ENCODE assay signal across 1 cellular context in the genomic region with DNA sequence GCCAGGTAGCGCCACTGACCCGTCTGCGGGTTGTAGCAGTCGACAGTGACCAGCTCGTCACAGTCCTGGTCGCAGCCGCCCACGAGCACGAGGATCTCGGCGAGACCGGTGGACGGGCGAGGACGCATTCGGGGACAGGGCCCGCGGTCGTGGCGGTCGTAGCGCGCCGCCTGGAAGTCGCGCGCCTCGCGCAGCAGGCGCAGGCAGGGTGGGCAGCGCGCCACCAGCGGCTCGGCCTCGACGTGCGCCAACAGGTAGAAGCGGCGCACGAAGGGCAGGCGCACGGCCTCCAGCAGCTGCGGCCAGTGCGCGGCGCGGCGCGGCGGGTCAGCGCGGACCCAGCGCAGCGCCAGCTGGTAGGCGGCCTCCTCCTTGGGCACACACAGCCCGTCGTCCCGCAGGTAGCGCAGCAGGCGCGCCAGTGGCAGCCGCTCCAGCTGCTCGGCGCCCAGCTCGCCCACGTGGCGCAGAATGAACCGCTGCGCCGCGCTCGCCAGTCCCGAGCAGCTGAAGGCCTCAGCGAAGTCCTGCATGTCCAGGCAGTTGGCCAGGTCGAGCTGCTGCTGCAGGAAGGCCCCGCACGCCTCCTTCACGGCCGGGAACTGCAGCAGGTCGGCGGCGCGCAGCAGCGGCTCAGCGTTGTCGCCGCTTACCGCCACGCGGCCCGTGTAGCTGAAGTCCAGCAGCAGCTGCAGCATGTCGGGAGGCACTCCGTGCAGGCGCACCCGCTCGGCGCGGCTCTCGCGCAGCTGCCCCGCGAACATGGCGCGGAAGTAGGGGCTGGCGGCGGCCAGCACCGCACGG.
TF ChIP-seq lines count a peak whose summit lies in the region.

No MANE protein-coding gene starts in this region.

TF ChIP-seq in GM12878, 131 proteins besides CTCF, POLR2A, EP300 and RAD21:
- 0 out of 2 replicates have a peak, but pooled peaks have one; percentile 13 for TF ChIP-seq PKNOX1 (IDR thresholded peaks at IDR 0.05)
- TF ChIP-seq TCF12 (IDR thresholded peaks at IDR 0.05; ENCODE audit: low read depth, low read length): 0 out of 2 replicates have a peak, but pooled peaks have one; percentile 36
- no peak for TF ChIP-seq E2F4 (IDR thresholded peaks at IDR 0.05; ENCODE audit: low read depth, low read length)
- no peak for TF ChIP-seq CBFB (IDR thresholded peaks at IDR 0.05; ENCODE audit: low read depth)
- no peak for TF ChIP-seq MYB (IDR thresholded peaks at IDR 0.05; ENCODE audit: borderline replicate concordance, low read depth, low read length)
- peak; percentile 41; the same call in 1 of the 2 replicates for TF ChIP-seq SIN3A (IDR thresholded peaks at IDR 0.05; ENCODE audit: low read depth, low read length)
- TF ChIP-seq SMARCA5 (IDR thresholded peaks at IDR 0.05): peak; percentile 49; the same call in 1 of the 2 replicates
- TF ChIP-seq SREBF2 (IDR thresholded peaks at IDR 0.05; ENCODE audit: low read length): no peak
- no peak for TF ChIP-seq CREM (IDR thresholded peaks at IDR 0.05; ENCODE audit: low read depth)
- TF ChIP-seq GATAD2B (conservative IDR thresholded peaks at IDR 0.05; ENCODE audit: low read depth): no peak; the same call in none of the 2 replicates
- peak; percentile 67 for TF ChIP-seq ZNF687 (IDR thresholded peaks at IDR 0.05)
- TF ChIP-seq SUZ12 (IDR thresholded peaks at IDR 0.05; ENCODE audit: unreplicated experiment): no peak
- TF ChIP-seq YY1 (IDR thresholded peaks at IDR 0.05; ENCODE audit: low read depth, low read length): peak; percentile 44; the same call in 1 of the 2 replicates
- TF ChIP-seq, protein P1, sequence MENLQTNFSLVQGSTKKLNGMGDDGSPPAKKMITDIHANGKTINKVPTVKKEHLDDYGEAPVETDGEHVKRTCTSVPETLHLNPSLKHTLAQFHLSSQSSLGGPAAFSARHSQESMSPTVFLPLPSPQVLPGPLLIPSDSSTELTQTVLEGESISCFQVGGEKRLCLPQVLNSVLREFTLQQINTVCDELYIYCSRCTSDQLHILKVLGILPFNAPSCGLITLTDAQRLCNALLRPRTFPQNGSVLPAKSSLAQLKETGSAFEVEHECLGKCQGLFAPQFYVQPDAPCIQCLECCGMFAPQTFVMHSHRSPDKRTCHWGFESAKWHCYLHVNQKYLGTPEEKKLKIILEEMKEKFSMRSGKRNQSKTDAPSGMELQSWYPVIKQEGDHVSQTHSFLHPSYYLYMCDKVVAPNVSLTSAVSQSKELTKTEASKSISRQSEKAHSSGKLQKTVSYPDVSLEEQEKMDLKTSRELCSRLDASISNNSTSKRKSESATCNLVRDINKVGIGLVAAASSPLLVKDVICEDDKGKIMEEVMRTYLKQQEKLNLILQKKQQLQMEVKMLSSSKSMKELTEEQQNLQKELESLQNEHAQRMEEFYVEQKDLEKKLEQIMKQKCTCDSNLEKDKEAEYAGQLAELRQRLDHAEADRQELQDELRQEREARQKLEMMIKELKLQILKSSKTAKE (IDR thresholded peaks at IDR 0.05; ENCODE audit: low read depth, poor library complexity, severe bottlenecking): no peak
- no peak for TF ChIP-seq PBX3 (IDR thresholded peaks at IDR 0.05; ENCODE audit: insufficient replicate concordance, low read depth, low read length)
- peak; percentile 82 for TF ChIP-seq LARP7 (IDR thresholded peaks at IDR 0.05)
- TF ChIP-seq HDAC6 (IDR thresholded peaks at IDR 0.05; ENCODE audit: unreplicated experiment): peak; percentile 67
- peak; percentile 77 for TF ChIP-seq IKZF1 (conservative IDR thresholded peaks at IDR 0.05)
- TF ChIP-seq, protein P2, sequence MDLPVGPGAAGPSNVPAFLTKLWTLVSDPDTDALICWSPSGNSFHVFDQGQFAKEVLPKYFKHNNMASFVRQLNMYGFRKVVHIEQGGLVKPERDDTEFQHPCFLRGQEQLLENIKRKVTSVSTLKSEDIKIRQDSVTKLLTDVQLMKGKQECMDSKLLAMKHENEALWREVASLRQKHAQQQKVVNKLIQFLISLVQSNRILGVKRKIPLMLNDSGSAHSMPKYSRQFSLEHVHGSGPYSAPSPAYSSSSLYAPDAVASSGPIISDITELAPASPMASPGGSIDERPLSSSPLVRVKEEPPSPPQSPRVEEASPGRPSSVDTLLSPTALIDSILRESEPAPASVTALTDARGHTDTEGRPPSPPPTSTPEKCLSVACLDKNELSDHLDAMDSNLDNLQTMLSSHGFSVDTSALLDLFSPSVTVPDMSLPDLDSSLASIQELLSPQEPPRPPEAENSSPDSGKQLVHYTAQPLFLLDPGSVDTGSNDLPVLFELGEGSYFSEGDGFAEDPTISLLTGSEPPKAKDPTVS (IDR thresholded peaks at IDR 0.05; ENCODE audit: low read depth, low read length): no peak
- peak; percentile 55 for TF ChIP-seq NKRF (conservative IDR thresholded peaks at IDR 0.05)
- no peak for TF ChIP-seq CEBPB (IDR thresholded peaks at IDR 0.05; ENCODE audit: borderline replicate concordance in 1 of 2, low read depth in 2 of 2, low read length in 2 of 2)
- no peak; the same call in none of the 2 replicates for TF ChIP-seq MAX (IDR thresholded peaks at IDR 0.05; ENCODE audit: low read depth, low read length)
- no peak for TF ChIP-seq FOXK2 (IDR thresholded peaks at IDR 0.05)
- 0 out of 2 replicates have a peak, but pooled peaks have one; percentile 53 for TF ChIP-seq TCF3 (IDR thresholded peaks at IDR 0.05; ENCODE audit: borderline replicate concordance, insufficient read depth, low read depth, low read length)
- no peak for TF ChIP-seq NFXL1 (IDR thresholded peaks at IDR 0.05; ENCODE audit: borderline replicate concordance)
- TF ChIP-seq CHD4 (IDR thresholded peaks at IDR 0.05): no peak
TF ChIP-seq in GM12878: peak in this region for 11.
